9 cellular contexts compared by ENCODE assay signal in genomic region chr9:107336718-107337360, GRCh38. TPM values are rescaled to one million over a fixed set of nuclear protein-coding genes. Genes with fewer than 3 reads are reported as not detected.
A peak's percentile ranks its signal among the peaks of the same experiment; 100 is the strongest.
DNase-seq lines count a peak whose midpoint lies in the region; ATAC-seq, FAIRE-seq and TF ChIP-seq lines count a peak whose summit lies in the region.
"Had no signal": no experiment of that assay in that cellular context is flagged by ENCODE, and none has a peak within 500 bp of the region (broad histone marks: within the 10 kb centered on the region; RNA-seq: fewer than 3 reads in every experiment).

No MANE protein-coding gene starts in this region.

- H4K20me1 ChIP-seq in PC-3 (ENCODE audit: low read length) (peaks cover 9% of the 10 kb centered on the region), endothelial cell of umbilical vein (replicated peaks; ENCODE audit: control insufficient read depth, extremely low read depth, insufficient read depth, low read length) (no peaks in the 10 kb centered on the region)

- H3K9me2 ChIP-seq in PC-3 (replicated peaks; ENCODE audit: low read length) = no peaks in the 10 kb centered on the region

- intact Hi-C loops in PC-3 (cut with micrococcal nuclease) = no loop called here
- intact Hi-C loops in endothelial cell of umbilical vein (cut with micrococcal nuclease) = no loop called here

- H3K4me2 ChIP-seq in PC-3 (ENCODE audit: low read length) = peak overlapping the region; percentile 52
- no peak overlapping the region for H3K4me2 ChIP-seq in endothelial cell of umbilical vein (ENCODE audit: insufficient read depth, low read length)

- H2AFZ ChIP-seq in PC-3 (ENCODE audit: low read length) = no peak overlapping the region
- H2AFZ ChIP-seq in endothelial cell of umbilical vein (ENCODE audit: low read depth, low read length) = no peak overlapping the region

- peaks cover 30% of the 10 kb centered on the region for H3K36me3 Mint-ChIP-seq in progenitor cell of endocrine pancreas (ENCODE audit: insufficient read depth)

- H3K27me3 ChIP-seq in PC-3 (ENCODE audit: low read length) = no peaks in the 10 kb centered on the region
- no peaks in the 10 kb centered on the region for H3K27me3 ChIP-seq in endothelial cell of umbilical vein (ENCODE audit: control insufficient read depth in 2 of 2, insufficient read depth in 2 of 2, low read length in 2 of 2)

- H3F3A ChIP-seq in PC-3 (ENCODE audit: low read length, unreplicated experiment) = no peaks in the 10 kb centered on the region

- H3K9ac ChIP-seq in PC-3 (ENCODE audit: low read length) (no peak overlapping the region), endothelial cell of umbilical vein (replicated peaks; ENCODE audit: extremely low read depth, insufficient read depth, low read length) (no peak overlapping the region)

- BruUV-seq in PC-3 (replicated peaks; lab: Mats Ljungman, UMichigan) = no TSS peak
- BruUV-seq in endothelial cell of umbilical vein (replicated peaks; lab: Mats Ljungman, UMichigan) = no TSS peak

- no peaks in the 10 kb centered on the region for H3K27me3 Mint-ChIP-seq in progenitor cell of endocrine pancreas

- H3K9me3 Mint-ChIP-seq in progenitor cell of endocrine pancreas (ENCODE audit: low read depth) = no peaks in the 10 kb centered on the region
- H3K9me3 Mint-ChIP-seq: nephron had no signal

- FAIRE-seq in endothelial cell of umbilical vein (lab: Jason Lieb, UNC) (peak; percentile 26), frontal cortex (lab: Jason Lieb, UNC) (no peak)

- H3K9me3 ChIP-seq in PC-3 (ENCODE audit: low read length) = no peaks in the 10 kb centered on the region
- no peaks in the 10 kb centered on the region for H3K9me3 ChIP-seq in endothelial cell of umbilical vein (replicated peaks; ENCODE audit: control insufficient read depth, insufficient read depth, low read length)

- H3K27ac Mint-ChIP-seq in progenitor cell of endocrine pancreas = peak overlapping the region; percentile 91

- no peak overlapping the region for H3K4me3 Mint-ChIP-seq in progenitor cell of endocrine pancreas (ENCODE audit: low read depth)
- H3K4me3 Mint-ChIP-seq: nephron had no signal

- H3K4me3 ChIP-seq in PC-3 (ENCODE audit: low read length) = no peak overlapping the region
- H3K4me3 ChIP-seq in endothelial cell of umbilical vein (replicated peaks in 1 of 3; ENCODE audit: insufficient read depth in 1 of 3, low read depth in 1 of 3, low read length in 3 of 3) = no peak overlapping the region

- dilution Hi-C loops in endothelial cell of umbilical vein (cut with MboI; ENCODE audit: extremely low pct_ligation_motif_present, low sequenced_read_pairs) = no loop called here

- H3K36me3 ChIP-seq in PC-3 (ENCODE audit: low read depth, low read length) (peaks cover 23% of the 10 kb centered on the region), endothelial cell of umbilical vein (ENCODE audit: control insufficient read depth in 2 of 2, extremely low read depth in 1 of 2, insufficient read depth in 2 of 2, low read length in 2 of 2) (peaks cover 9 to 14% of the 10 kb centered on the region in 2 experiments)

- H3K27ac ChIP-seq in PC-3 (ENCODE audit: low read length) (peak overlapping the region; percentile 61), endothelial cell of umbilical vein (ENCODE audit: insufficient read depth, low read depth, low read length) (no peak overlapping the region)

- DNase-seq in EH (ENCODE audit: low read depth) (peak; percentile 74), PC-3 (peak; percentile 86), endothelial cell of umbilical vein (ENCODE audit: low read depth, low spot score) (no peak), progenitor cell of endocrine pancreas (ENCODE audit: low spot score, unreplicated experiment) (no peak), frontal cortex (ENCODE audit: low spot score in 2 of 2) (no peak), RPMI8226 (no peak)

- no peak for TF ChIP-seq POLR2A in endothelial cell of umbilical vein (IDR thresholded peaks at IDR 0.05; ENCODE audit: low read depth, low read length)

- H3K79me2 ChIP-seq in PC-3 (ENCODE audit: low read length) (no peaks in the 10 kb centered on the region), endothelial cell of umbilical vein (ENCODE audit: control insufficient read depth, insufficient read depth, low read length) (no peaks in the 10 kb centered on the region)

- POLR2A ChIA-PET in PC-3 (lab: Charles Lee; ENCODE audit: unreplicated experiment) = interaction anchor here (0.6 kb wide), 1 partner anchor 56 kb away, joined by 6 read pairs; no protein-coding TSS in a partner anchor
- POLR2A ChIA-PET in endothelial cell of umbilical vein (lab: Charles Lee) = no interaction called here

- peaks cover 2% of the 10 kb centered on the region for H3K4me1 Mint-ChIP-seq in progenitor cell of endocrine pancreas (ENCODE audit: low read depth)

- peaks cover 26% of the 10 kb centered on the region for H3K4me1 ChIP-seq in PC-3 (ENCODE audit: insufficient read depth, low read length)
- no peaks in the 10 kb centered on the region for H3K4me1 ChIP-seq in endothelial cell of umbilical vein (ENCODE audit: control insufficient read depth, extremely low read depth, insufficient read depth, low read length)

- TF ChIP-seq CTCF in PC-3 (conservative IDR thresholded peaks at IDR 0.05; ENCODE audit: low read depth, low read length) (no peak), endothelial cell of umbilical vein (IDR thresholded peaks at IDR 0.05; ENCODE audit: extremely low read depth in 1 of 2, insufficient read depth in 1 of 2, low read depth in 1 of 2, low read length in 2 of 2) (no peak), progenitor cell of endocrine pancreas (IDR thresholded peaks at IDR 0.05; ENCODE audit: unreplicated experiment) (no peak)

- CTCF ChIA-PET in PC-3 (lab: Charles Lee) = no interaction called here
- CTCF ChIA-PET in endothelial cell of umbilical vein (lab: Charles Lee) = interaction anchor here (1.0 kb wide), 1 partner anchor 27 kb away, joined by 3 read pairs; no protein-coding TSS in a partner anchor

- no peaks in the 10 kb centered on the region for H3K9me1 ChIP-seq in endothelial cell of umbilical vein (replicated peaks; ENCODE audit: control insufficient read depth, extremely low read depth, insufficient read depth, low read length)

- ATAC-seq in PC-3 (peak; percentile 55), GM18517 (IDR thresholded peaks at IDR 0.05; ENCODE audit: unreplicated experiment) (no peak), GM18519 (IDR thresholded peaks at IDR 0.05; ENCODE audit: low FRiP score, unreplicated experiment) (no peak)

TF ChIP-seq in endothelial cell of umbilical vein, 7 proteins besides CTCF, POLR2A, EP300 and RAD21:
- TF ChIP-seq POLR2AphosphoS5 (IDR thresholded peaks at IDR 0.05; ENCODE audit: insufficient read depth, low read depth, low read length) = peak; percentile 50
- TF ChIP-seq FOS (IDR thresholded peaks at IDR 0.05; ENCODE audit: borderline replicate concordance, insufficient read depth, low read length) = no peak

RNA-seq across cellular contexts. Expression of gene RAD23B, which starts 53.8 kb away (rescaled TPM):
- total RNA-seq in PC-3 (2014; rRNA removed) (67.9 and 74.6 TPM in 2 replicates), endothelial cell of umbilical vein (100 and 102 TPM in 2 replicates), progenitor cell of endocrine pancreas (153 and 171 TPM in 2 replicates), frontal cortex (110 TPM)
- 49.6 and 63.8 TPM in 2 replicates for polyA plus RNA-seq in endothelial cell of umbilical vein
- polyA plus RNA-seq in endothelial cell of umbilical vein (2011; cell fraction: cytosol; rRNA removed) = 87.9 and 113 TPM in 2 replicates
- polyA plus RNA-seq in endothelial cell of umbilical vein (2011; cell fraction: nucleus; rRNA removed) = 39.4 and 43.7 TPM in 2 replicates
- polyA plus RNA-seq in endothelial cell of umbilical vein (2012) = 64.4 and 92.0 TPM in 2 replicates
- 73.9 and 101 TPM in 2 replicates for polyA minus RNA-seq in endothelial cell of umbilical vein
- 132 TPM for polyA minus RNA-seq in endothelial cell of umbilical vein (2011; cell fraction: cytosol; rRNA and poly(A)+ RNA removed)
- 36.1 and 40.6 TPM in 2 replicates for polyA minus RNA-seq in endothelial cell of umbilical vein (2011; cell fraction: nucleus; rRNA and poly(A)+ RNA removed)

Comparison
In these comparisons a context has a peak if more than half of its experiments do, and no peak if none do; other contexts are left out.
1. DNase-seq: peak in EH (single experiment) and PC-3 (single experiment); none in endothelial cell of umbilical vein (single experiment), progenitor cell of endocrine pancreas (single experiment), frontal cortex (0 of 2) and RPMI8226 (single experiment).